1 cellular context compared by ENCODE assay signal in genomic region chr14:36021926-36022325, GRCh38.
TF ChIP-seq lines count a peak whose summit lies in the region.

No MANE protein-coding gene starts in this region.

TF ChIP-seq in GM12878, 131 proteins besides CTCF, POLR2A, EP300 and RAD21 (continued from another document):
- TF ChIP-seq, protein P1, sequence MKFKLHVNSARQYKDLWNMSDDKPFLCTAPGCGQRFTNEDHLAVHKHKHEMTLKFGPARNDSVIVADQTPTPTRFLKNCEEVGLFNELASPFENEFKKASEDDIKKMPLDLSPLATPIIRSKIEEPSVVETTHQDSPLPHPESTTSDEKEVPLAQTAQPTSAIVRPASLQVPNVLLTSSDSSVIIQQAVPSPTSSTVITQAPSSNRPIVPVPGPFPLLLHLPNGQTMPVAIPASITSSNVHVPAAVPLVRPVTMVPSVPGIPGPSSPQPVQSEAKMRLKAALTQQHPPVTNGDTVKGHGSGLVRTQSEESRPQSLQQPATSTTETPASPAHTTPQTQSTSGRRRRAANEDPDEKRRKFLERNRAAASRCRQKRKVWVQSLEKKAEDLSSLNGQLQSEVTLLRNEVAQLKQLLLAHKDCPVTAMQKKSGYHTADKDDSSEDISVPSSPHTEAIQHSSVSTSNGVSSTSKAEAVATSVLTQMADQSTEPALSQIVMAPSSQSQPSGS (IDR thresholded peaks at IDR 0.05; ENCODE audit: low read length) = no peak
- TF ChIP-seq NFXL1 (IDR thresholded peaks at IDR 0.05; ENCODE audit: borderline replicate concordance) (no peak), ZSCAN29 (IDR thresholded peaks at IDR 0.05) (no peak), SMAD1 (IDR thresholded peaks at IDR 0.05; ENCODE audit: low read depth, partially characterized antibody) (no peak)
